Comparison of ENCODE assay signal across 1 cellular context in genomic region chr14:25056688-25057078, GRCh38.
TF ChIP-seq lines count a peak whose summit lies in the region.

No MANE protein-coding gene starts in this region.

TF ChIP-seq in GM23338, 12 proteins besides CTCF, POLR2A, EP300 and RAD21 (continued from another document):
- no peak for TF ChIP-seq STAT1 (IDR thresholded peaks at IDR 0.05; ENCODE audit: unreplicated experiment)
- TF ChIP-seq, protein P1, sequence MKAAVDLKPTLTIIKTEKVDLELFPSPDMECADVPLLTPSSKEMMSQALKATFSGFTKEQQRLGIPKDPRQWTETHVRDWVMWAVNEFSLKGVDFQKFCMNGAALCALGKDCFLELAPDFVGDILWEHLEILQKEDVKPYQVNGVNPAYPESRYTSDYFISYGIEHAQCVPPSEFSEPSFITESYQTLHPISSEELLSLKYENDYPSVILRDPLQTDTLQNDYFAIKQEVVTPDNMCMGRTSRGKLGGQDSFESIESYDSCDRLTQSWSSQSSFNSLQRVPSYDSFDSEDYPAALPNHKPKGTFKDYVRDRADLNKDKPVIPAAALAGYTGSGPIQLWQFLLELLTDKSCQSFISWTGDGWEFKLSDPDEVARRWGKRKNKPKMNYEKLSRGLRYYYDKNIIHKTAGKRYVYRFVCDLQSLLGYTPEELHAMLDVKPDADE (IDR thresholded peaks at IDR 0.05) = no peak
- TF ChIP-seq, protein P2, sequence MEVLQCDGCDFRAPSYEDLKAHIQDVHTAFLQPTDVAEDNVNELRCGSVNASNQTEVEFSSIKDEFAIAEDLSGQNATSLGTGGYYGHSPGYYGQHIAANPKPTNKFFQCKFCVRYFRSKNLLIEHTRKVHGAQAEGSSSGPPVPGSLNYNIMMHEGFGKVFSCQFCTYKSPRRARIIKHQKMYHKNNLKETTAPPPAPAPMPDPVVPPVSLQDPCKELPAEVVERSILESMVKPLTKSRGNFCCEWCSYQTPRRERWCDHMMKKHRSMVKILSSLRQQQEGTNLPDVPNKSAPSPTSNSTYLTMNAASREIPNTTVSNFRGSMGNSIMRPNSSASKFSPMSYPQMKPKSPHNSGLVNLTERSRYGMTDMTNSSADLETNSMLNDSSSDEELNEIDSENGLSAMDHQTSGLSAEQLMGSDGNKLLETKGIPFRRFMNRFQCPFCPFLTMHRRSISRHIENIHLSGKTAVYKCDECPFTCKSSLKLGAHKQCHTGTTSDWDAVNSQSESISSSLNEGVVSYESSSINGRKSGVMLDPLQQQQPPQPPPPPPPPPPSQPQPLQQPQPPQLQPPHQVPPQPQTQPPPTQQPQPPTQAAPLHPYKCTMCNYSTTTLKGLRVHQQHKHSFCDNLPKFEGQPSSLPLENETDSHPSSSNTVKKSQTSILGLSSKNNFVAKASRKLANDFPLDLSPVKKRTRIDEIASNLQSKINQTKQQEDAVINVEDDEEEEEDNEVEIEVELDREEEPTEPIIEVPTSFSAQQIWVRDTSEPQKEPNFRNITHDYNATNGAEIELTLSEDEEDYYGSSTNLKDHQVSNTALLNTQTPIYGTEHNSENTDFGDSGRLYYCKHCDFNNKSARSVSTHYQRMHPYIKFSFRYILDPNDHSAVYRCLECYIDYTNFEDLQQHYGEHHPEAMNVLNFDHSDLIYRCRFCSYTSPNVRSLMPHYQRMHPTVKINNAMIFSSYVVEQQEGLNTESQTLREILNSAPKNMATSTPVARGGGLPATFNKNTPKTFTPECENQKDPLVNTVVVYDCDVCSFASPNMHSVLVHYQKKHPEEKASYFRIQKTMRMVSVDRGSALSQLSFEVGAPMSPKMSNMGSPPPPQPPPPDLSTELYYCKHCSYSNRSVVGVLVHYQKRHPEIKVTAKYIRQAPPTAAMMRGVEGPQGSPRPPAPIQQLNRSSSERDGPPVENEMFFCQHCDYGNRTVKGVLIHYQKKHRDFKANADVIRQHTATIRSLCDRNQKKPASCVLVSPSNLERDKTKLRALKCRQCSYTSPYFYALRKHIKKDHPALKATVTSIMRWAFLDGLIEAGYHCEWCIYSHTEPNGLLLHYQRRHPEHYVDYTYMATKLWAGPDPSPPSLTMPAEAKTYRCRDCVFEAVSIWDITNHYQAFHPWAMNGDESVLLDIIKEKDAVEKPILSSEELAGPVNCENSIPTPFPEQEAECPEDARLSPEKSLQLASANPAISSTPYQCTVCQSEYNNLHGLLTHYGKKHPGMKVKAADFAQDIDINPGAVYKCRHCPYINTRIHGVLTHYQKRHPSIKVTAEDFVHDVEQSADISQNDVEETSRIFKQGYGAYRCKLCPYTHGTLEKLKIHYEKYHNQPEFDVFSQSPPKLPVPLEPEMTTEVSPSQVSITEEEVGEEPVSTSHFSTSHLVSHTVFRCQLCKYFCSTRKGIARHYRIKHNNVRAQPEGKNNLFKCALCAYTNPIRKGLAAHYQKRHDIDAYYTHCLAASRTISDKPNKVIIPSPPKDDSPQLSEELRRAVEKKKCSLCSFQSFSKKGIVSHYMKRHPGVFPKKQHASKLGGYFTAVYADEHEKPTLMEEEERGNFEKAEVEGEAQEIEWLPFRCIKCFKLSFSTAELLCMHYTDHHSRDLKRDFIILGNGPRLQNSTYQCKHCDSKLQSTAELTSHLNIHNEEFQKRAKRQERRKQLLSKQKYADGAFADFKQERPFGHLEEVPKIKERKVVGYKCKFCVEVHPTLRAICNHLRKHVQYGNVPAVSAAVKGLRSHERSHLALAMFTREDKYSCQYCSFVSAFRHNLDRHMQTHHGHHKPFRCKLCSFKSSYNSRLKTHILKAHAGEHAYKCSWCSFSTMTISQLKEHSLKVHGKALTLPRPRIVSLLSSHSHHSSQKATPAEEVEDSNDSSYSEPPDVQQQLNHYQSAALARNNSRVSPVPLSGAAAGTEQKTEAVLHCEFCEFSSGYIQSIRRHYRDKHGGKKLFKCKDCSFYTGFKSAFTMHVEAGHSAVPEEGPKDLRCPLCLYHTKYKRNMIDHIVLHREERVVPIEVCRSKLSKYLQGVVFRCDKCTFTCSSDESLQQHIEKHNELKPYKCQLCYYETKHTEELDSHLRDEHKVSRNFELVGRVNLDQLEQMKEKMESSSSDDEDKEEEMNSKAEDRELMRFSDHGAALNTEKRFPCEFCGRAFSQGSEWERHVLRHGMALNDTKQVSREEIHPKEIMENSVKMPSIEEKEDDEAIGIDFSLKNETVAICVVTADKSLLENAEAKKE (CRISPR knock-in tag; IDR thresholded peaks at IDR 0.05) = no peak
- TF ChIP-seq NANOG (IDR thresholded peaks at IDR 0.05; ENCODE audit: borderline replicate concordance) = no peak
